8 cellular contexts compared by ENCODE assay signal in the genomic region with DNA sequence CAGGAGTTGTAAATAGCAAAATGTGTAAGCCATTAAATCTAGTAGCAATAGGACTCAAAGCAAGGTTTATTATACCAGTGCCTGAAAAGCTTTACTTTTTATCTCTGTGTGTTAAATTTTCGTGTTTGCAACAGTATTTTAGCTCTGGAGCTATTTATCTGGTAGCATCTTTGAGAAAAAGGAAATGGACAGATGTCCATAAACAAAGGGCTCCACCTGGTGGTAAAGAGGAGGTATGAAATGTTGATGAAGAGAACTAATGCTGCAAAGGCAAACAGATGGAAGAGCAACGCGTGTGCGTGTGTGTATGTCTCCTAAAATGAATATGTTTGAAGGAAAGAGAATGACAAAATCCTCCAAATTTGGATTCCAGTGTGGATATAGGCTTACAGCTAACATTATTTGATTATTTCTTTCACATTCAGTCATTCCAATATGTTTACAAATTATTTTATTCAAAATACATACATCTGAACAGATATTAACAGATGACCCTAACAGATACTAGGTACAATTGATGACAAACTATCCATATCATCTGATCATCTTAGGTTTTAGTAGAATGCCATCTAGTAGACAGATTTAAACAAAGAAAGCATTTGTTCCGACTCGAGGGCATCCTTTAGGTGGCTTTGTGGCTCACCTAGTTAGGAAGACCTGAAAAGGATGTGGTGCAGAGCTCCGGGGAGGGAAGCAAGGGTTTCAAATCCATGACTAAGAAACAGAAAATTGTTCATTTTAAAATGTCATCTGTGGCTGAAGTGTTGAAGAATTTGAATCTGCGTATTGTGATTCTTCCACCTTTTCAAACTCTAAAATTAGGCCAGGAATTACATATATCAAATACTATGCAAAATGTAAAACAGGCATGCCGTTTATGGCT.
DNase-seq lines count a peak whose midpoint lies in the region; ATAC-seq, FAIRE-seq and TF ChIP-seq lines count a peak whose summit lies in the region.

No MANE protein-coding gene starts in this region.

- H3K9me3 ChIP-seq in kidney (ENCODE audit: control insufficient read depth in 1 of 2, low read length in 2 of 2) (no peaks in the 10 kb centered on the region), tibial artery (no peaks in the 10 kb centered on the region)

- peak; percentile 60 for ATAC-seq in HG03439 (IDR thresholded peaks at IDR 0.05; ENCODE audit: unreplicated experiment)
- no peak for ATAC-seq in GM18907 (IDR thresholded peaks at IDR 0.05; ENCODE audit: unreplicated experiment)

- no peak overlapping the region for H3K9ac ChIP-seq in kidney (ENCODE audit: low read length in 2 of 2)

- no peaks in the 10 kb centered on the region for H3K27me3 ChIP-seq in tibial artery

- DNase-seq in AG10803 (ENCODE audit: low read depth) = peak; percentile 73
- peak; percentile 82 for DNase-seq in NCI-H510A treated with DMSO at 0.1 percent for 48 hours (lab: John Stamatoyannopoulos, UW)
- peak; percentile 56 for DNase-seq in amniotic epithelial cell (ENCODE audit: low read depth)
- no peak for DNase-seq in kidney
- DNase-seq in tibial artery = no peak

- FAIRE-seq in kidney (lab: Jason Lieb, UNC) = peak; percentile 72

- H3K4me3 ChIP-seq in AG10803 (ENCODE audit: low read length) (no peak overlapping the region), GM12875 (ENCODE audit: low read depth, low read length) (no peak overlapping the region), kidney (ENCODE audit: low read length in 2 of 2) (no peak overlapping the region), tibial artery (no peak overlapping the region)

- intact Hi-C loops in kidney (cut with DNase I) (no loop called here), tibial artery (cut with DNase I; ENCODE audit: low total_unique reads) (loop anchor here (5.0 kb wide), 1 partner anchor 160 kb away; no protein-coding TSS in a partner anchor)

- H3K27ac ChIP-seq in kidney (ENCODE audit: low read depth in 2 of 2, low read length in 2 of 2) (no peak overlapping the region), tibial artery (no peak overlapping the region)

- H3K4me1 ChIP-seq in kidney (ENCODE audit: control insufficient read depth in 1 of 2, insufficient read depth in 1 of 2, low read depth in 1 of 2, low read length in 2 of 2) (peaks cover 0 to 11% of the 10 kb centered on the region in 2 donors), tibial artery (peaks cover 0 to 6% (median 3%) of the 10 kb centered on the region in 4 donors)

- no peaks in the 10 kb centered on the region for H3K36me3 ChIP-seq in kidney (ENCODE audit: control insufficient read depth in 1 of 2, insufficient read depth in 2 of 2, low read length in 2 of 2)
- no peaks in the 10 kb centered on the region for H3K36me3 ChIP-seq in tibial artery

- peak; percentile 81 for TF ChIP-seq CTCF in AG10803 (conservative IDR thresholded peaks at IDR 0.05; ENCODE audit: low read length)
- peak; percentile 71 for TF ChIP-seq CTCF in GM12875 (IDR thresholded peaks at IDR 0.05; ENCODE audit: borderline replicate concordance, insufficient read depth, low read depth, low read length)
- peak; percentile 80 for TF ChIP-seq CTCF in kidney (IDR thresholded peaks at IDR 0.05; ENCODE audit: borderline replicate concordance, extremely low read depth, insufficient read depth)
- TF ChIP-seq CTCF in tibial artery (IDR thresholded peaks at IDR 0.05) = peak; percentile 68 to 78

Comparison
In these comparisons a context has a peak if more than half of its experiments do, and no peak if none do; other contexts are left out.
1. DNase-seq: peak in AG10803 (single experiment), NCI-H510A treated with DMSO at 0.1 percent for 48 hours (single experiment) and amniotic epithelial cell (single experiment); none in kidney (single experiment) and tibial artery (0 of 2).
2. Peak in every context shown above with its lines, with median percentiles within 50 percentile points of each other: CTCF ChIP-seq.